ENCODE assay signal across 2 cellular contexts in genomic region chr4:168771251-168771650, GRCh38.
TF ChIP-seq lines count a peak whose summit lies in the region.

No MANE protein-coding gene starts in this region.

TF ChIP-seq in IMR-90, 13 proteins besides CTCF, POLR2A, EP300 and RAD21 (continued from another document):
- TF ChIP-seq MAZ (IDR thresholded peaks at IDR 0.05; ENCODE audit: borderline replicate concordance, low read depth, low read length), result no peak
- TF ChIP-seq ELK1 (IDR thresholded peaks at IDR 0.05; ENCODE audit: borderline replicate concordance, low read depth, low read length), result no peak
- TF ChIP-seq RFX5 (IDR thresholded peaks at IDR 0.05; ENCODE audit: low read depth, low read length), result no peak
- TF ChIP-seq MAFK (IDR thresholded peaks at IDR 0.05; ENCODE audit: low read depth, low read length), result no peak
- no peak for TF ChIP-seq MXI1 (IDR thresholded peaks at IDR 0.05; ENCODE audit: borderline replicate concordance, low read depth, low read length)
- no peak for TF ChIP-seq BHLHE40 (IDR thresholded peaks at IDR 0.05; ENCODE audit: low read depth, low read length)
- no peak for TF ChIP-seq CEBPB (IDR thresholded peaks at IDR 0.05; ENCODE audit: low read depth, low read length)
- no peak for TF ChIP-seq USF2 (IDR thresholded peaks at IDR 0.05; ENCODE audit: low read depth, low read length)
- TF ChIP-seq NFE2L2 (IDR thresholded peaks at IDR 0.05; ENCODE audit: low read depth, low read length), result no peak
- TF ChIP-seq RCOR1 (IDR thresholded peaks at IDR 0.05; ENCODE audit: insufficient replicate concordance, low read length), result no peak
- TF ChIP-seq FOS (IDR thresholded peaks at IDR 0.05; ENCODE audit: low read depth, low read length), result no peak
- no peak for TF ChIP-seq SMC3 (IDR thresholded peaks at IDR 0.05; ENCODE audit: low read depth, low read length)

TF ChIP-seq in GM12878, 131 proteins besides CTCF, POLR2A, EP300 and RAD21 (continued from another document):
- TF ChIP-seq RELB (IDR thresholded peaks at IDR 0.05; ENCODE audit: low read depth) (no peak), MAX (IDR thresholded peaks at IDR 0.05; ENCODE audit: low read depth, low read length) (no peak), ETV6 (conservative IDR thresholded peaks at IDR 0.05 in 1 of 2, IDR thresholded peaks at IDR 0.05 in 1 of 2; ENCODE audit: borderline replicate concordance in 1 of 2, low read depth in 1 of 2) (no peak), IRF3 (IDR thresholded peaks at IDR 0.05) (no peak), GATAD2B (conservative IDR thresholded peaks at IDR 0.05; ENCODE audit: low read depth) (no peak), MYC (IDR thresholded peaks at IDR 0.05; ENCODE audit: insufficient read depth, insufficient read length, insufficient replicate concordance, low read length, severe bottlenecking) (no peak), SUPT20H (IDR thresholded peaks at IDR 0.05; ENCODE audit: borderline replicate concordance, control insufficient read depth, low read depth, low read length) (no peak), NFYA (IDR thresholded peaks at IDR 0.05; ENCODE audit: borderline replicate concordance, low read depth, low read length) (no peak), KDM1A (IDR thresholded peaks at IDR 0.05; ENCODE audit: borderline replicate concordance) (no peak), RAD51 (IDR thresholded peaks at IDR 0.05) (no peak), RB1 (IDR thresholded peaks at IDR 0.05; ENCODE audit: borderline replicate concordance) (no peak), PRDM15 (CRISPR knock-in tag; IDR thresholded peaks at IDR 0.05) (no peak), NBN (IDR thresholded peaks at IDR 0.05) (no peak), SPI1 (IDR thresholded peaks at IDR 0.05; ENCODE audit: borderline replicate concordance, insufficient read depth, low read depth, low read length) (no peak), SREBF1 (IDR thresholded peaks at IDR 0.05; ENCODE audit: low read length) (no peak), PAX8 (IDR thresholded peaks at IDR 0.05) (no peak), TARDBP (IDR thresholded peaks at IDR 0.05; ENCODE audit: borderline replicate concordance) (no peak)
TF ChIP-seq in GM12878: peak in this region for 0.
